In the genomic region with DNA sequence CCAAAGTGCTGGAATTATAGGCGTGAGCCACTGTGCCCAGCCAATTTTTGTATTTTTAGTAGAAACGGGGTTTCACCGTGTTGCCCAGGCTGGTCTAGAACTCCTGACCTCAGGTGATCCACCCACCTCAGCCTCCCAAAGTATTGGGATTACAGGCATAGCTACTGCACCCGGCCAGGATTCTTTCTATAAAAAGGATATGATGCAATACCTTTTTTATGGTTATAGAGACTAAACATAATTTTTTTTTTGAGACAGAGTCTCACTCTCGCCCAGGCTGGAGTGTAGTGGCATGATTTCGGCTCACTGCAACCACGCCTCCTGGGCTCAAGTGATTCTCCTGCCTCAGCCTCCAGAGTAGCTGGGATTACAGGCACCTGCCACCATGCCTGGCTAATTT, we compare ENCODE assay signal across 2 cellular contexts.
TF ChIP-seq lines count a peak whose summit lies in the region.
"Not testable (repeated sequence)": the region's sequence is repeated elsewhere in the genome, so short reads cannot be mapped to it uniquely, and the experiment has no call there.

No MANE protein-coding gene starts in this region.

TF ChIP-seq in IMR-90, 13 proteins besides CTCF, POLR2A, EP300 and RAD21:
- TF ChIP-seq CEBPB (IDR thresholded peaks at IDR 0.05; ENCODE audit: low read depth, low read length) = peak; percentile 72
TF ChIP-seq in IMR-90: peak in this region for 1; not testable (repeated sequence) for 12.

TF ChIP-seq in K562, 482 proteins besides CTCF, POLR2A, EP300 and RAD21:
- TF ChIP-seq ATF3 (IDR thresholded peaks at IDR 0.05) = peak; percentile 55; the same call in 1 of the 2 replicates
- TF ChIP-seq ATF3 (CRISPR knock-in tag; conservative IDR thresholded peaks at IDR 0.05); CEBPG (CRISPR knock-in tag; IDR thresholded peaks at IDR 0.05): not testable (repeated sequence)
- TF ChIP-seq CEBPG (tag; conservative IDR thresholded peaks at IDR 0.05 in 1 of 2, IDR thresholded peaks at IDR 0.05 in 1 of 2) = peak; percentile 43 to 88; a peak in 3 of 4 replicates
- TF ChIP-seq CEBPB (tag; IDR thresholded peaks at IDR 0.05) = peak; percentile 72
- TF ChIP-seq, protein P1, sequence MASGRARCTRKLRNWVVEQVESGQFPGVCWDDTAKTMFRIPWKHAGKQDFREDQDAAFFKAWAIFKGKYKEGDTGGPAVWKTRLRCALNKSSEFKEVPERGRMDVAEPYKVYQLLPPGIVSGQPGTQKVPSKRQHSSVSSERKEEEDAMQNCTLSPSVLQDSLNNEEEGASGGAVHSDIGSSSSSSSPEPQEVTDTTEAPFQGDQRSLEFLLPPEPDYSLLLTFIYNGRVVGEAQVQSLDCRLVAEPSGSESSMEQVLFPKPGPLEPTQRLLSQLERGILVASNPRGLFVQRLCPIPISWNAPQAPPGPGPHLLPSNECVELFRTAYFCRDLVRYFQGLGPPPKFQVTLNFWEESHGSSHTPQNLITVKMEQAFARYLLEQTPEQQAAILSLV (tag; IDR thresholded peaks at IDR 0.05) = peak; percentile 48; the same call in 1 of the 2 replicates
